ENCODE assay signal across 8 cellular contexts in the genomic region with DNA sequence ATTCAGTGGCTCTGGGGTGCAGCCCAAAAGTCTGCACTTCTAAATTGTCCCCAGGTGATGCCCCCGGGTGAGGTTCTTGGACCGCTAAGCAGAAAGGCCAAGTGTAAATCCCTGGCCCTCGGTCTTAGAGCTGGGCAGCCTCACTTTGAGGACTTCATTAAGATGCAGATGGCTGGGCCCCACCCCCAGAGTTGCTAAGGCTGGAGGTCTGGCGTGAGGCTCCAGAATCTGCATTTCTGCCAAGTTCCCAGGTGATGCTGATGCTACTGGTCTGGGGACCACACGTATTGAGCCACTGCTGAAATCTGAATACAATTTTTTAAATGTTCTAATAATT. TPM values are rescaled to one million over a fixed set of nuclear protein-coding genes. Genes with fewer than 3 reads are reported as not detected.
DNase-seq lines count a peak whose midpoint lies in the region; ATAC-seq, FAIRE-seq and TF ChIP-seq lines count a peak whose summit lies in the region.

No MANE protein-coding gene starts in this region.

- H3K4me3 Mint-ChIP-seq in brain = peak overlapping the region; percentile 88 to 93 (median 92)

- H3K27ac ChIP-seq in A549 (peak overlapping the region; percentile 77 to 90; a peak in 5 of 6 replicates), HUES48 (ENCODE audit: low read depth, low read length) (no peak overlapping the region), mesodermal cell (ENCODE audit: low read depth, low read length, severe bottlenecking) (no peak overlapping the region)

- no peak overlapping the region for H3K9ac ChIP-seq in HUES48 (ENCODE audit: low read depth, low read length)

- H3K9me3 Mint-ChIP-seq in brain = no peaks in the 10 kb centered on the region

- H3K36me3 Mint-ChIP-seq in brain = peaks cover 4% of the 10 kb centered on the region

- TF ChIP-seq RAD21 in A549 (conservative IDR thresholded peaks at IDR 0.05 in 1 of 2, IDR thresholded peaks at IDR 0.05 in 1 of 2) = no peak

- peak overlapping the region in 4 of 5 experiments; percentile 59 to 96 (median 86) for H3K27ac Mint-ChIP-seq in brain

- H3K4me2 ChIP-seq in A549 = peak overlapping the region; percentile 93

- 35% methylated on average over 5 of the region's 5 CpGs for WGBS in A549 (ENCODE audit: missing lambda C conversion rate)
- 0 to 16% methylated on average over 3 to 4 of the region's 5 CpGs for WGBS in mesodermal cell (ENCODE audit: insufficient coverage in 2 of 2), 2 experiments

- TF ChIP-seq CTCF in A549 (IDR thresholded peaks at IDR 0.05) = no peak
- no peak for TF ChIP-seq CTCF in brain (conservative IDR thresholded peaks at IDR 0.05)

- peak overlapping the region; percentile 65 for H3K4me3 ChIP-seq in A549
- H3K4me3 ChIP-seq in HUES48 (ENCODE audit: low read depth, low read length) = peak overlapping the region; percentile 84
- H3K4me3 ChIP-seq in mesodermal cell (ENCODE audit: extremely low read depth, insufficient read depth, low read length, poor library complexity, severe bottlenecking) = peak overlapping the region; percentile 35

- H3K9me3 ChIP-seq in A549 (no peaks in the 10 kb centered on the region), HUES48 (ENCODE audit: control insufficient read depth, insufficient read depth, low read length) (no peaks in the 10 kb centered on the region), mesodermal cell (ENCODE audit: control insufficient read depth, low read length) (no peaks in the 10 kb centered on the region)

- H3K27me3 Mint-ChIP-seq in brain = peaks cover 36% of the 10 kb centered on the region

- H3K36me3 ChIP-seq in HUES48 (ENCODE audit: control insufficient read depth, insufficient read depth, low read length) (no peaks in the 10 kb centered on the region), mesodermal cell (ENCODE audit: control insufficient read depth, insufficient read depth, low read length) (no peaks in the 10 kb centered on the region)

- DNase-seq in A549 (ENCODE audit: low read depth in 1 of 2, low spot score in 1 of 2) = no peak
- no peak for DNase-seq in NCI-H510A (lab: John Stamatoyannopoulos, UW)
- no peak for DNase-seq in NCI-H2107 treated with DMSO at 0.1 percent for 48 hours (lab: John Stamatoyannopoulos, UW; ENCODE audit: unreplicated experiment)
- DNase-seq in NCI-H1436 (lab: John Stamatoyannopoulos, UW) = no peak

- TF ChIP-seq POLR2A in A549 (IDR thresholded peaks at IDR 0.05; ENCODE audit: low read length) = no peak

- POLR2A ChIA-PET in A549 (lab: Yijun Ruan, JAX) = no interaction called here

- peaks cover 49% of the 10 kb centered on the region for H3K4me1 Mint-ChIP-seq in brain

- FAIRE-seq in A549 (lab: Jason Lieb, UNC) = no peak

- H3K4me1 ChIP-seq in A549 = peaks cover 20% of the 10 kb centered on the region
- peaks cover 5% of the 10 kb centered on the region; the same call in 1 of the 2 replicates for H3K4me1 ChIP-seq in HUES48 (ENCODE audit: control insufficient read depth, insufficient read depth, low read length)
- peaks cover 3% of the 10 kb centered on the region for H3K4me1 ChIP-seq in mesodermal cell (ENCODE audit: control insufficient read depth, insufficient read depth, low read length, poor library complexity, severe bottlenecking)

- CTCF ChIA-PET in A549 (lab: Yijun Ruan, JAX) = no interaction called here

- ATAC-seq in A549 = peak; percentile 4 to 17; a peak in 3 of 6 replicates
- ATAC-seq in HG02759 (IDR thresholded peaks at IDR 0.05; ENCODE audit: unreplicated experiment) = no peak

- no peak for TF ChIP-seq EP300 in A549 (IDR thresholded peaks at IDR 0.05)

- H3K27me3 ChIP-seq in HUES48 (ENCODE audit: control insufficient read depth, insufficient read depth, low read length) = peaks cover 5% of the 10 kb centered on the region; the same call in 1 of the 2 replicates

TF ChIP-seq in A549, 52 proteins besides CTCF, POLR2A, EP300 and RAD21:
- TF ChIP-seq ZNF302 (CRISPR knock-in tag; IDR thresholded peaks at IDR 0.05) (no peak), HDAC2 (IDR thresholded peaks at IDR 0.05) (no peak), TP53 (CRISPR knock-in tag; IDR thresholded peaks at IDR 0.05) (no peak), MAX (IDR thresholded peaks at IDR 0.05) (no peak), NPAS2 (CRISPR knock-in tag; IDR thresholded peaks at IDR 0.05; ENCODE audit: borderline replicate concordance) (no peak), EHF (CRISPR knock-in tag; IDR thresholded peaks at IDR 0.05) (no peak), KDM5A (IDR thresholded peaks at IDR 0.05) (no peak)

RNA-seq across cellular contexts. Expression of gene SLC23A2, which starts 0.7 kb away (rescaled TPM):
- polyA plus RNA-seq in A549 (2011; rRNA removed) (47.8 and 64.4 TPM in 2 replicates), A549 (2017; fragmentation: RNase III; extraction: RNeasy Plus Mini Kit Qiagen cat#74134 plus additional on column Dnase treatment) (11.3 to 13.1 TPM (median 12.4 TPM) in 3 replicates), brain (ENCODE audit: insufficient read depth, low read depth, low replicate concordance) (17.8 TPM)
- polyA plus RNA-seq in A549 (2012; cell fraction: cytosol; rRNA removed) = 14.3 and 15.8 TPM in 2 replicates
- 29.8 and 36.5 TPM in 2 replicates for polyA plus RNA-seq in A549 (2012; cell fraction: nucleus; rRNA removed)
- 101 and 106 TPM in 2 replicates for polyA minus RNA-seq in A549 (2011; rRNA and poly(A)+ RNA removed)
- polyA plus RNA-seq in mesodermal cell (2013, experiment 1 of 2) = 10.2 TPM
- 7.6 TPM for polyA plus RNA-seq in mesodermal cell (2013, experiment 2 of 2)

Comparison
In these comparisons a context has a peak if more than half of its experiments do, and no peak if none do; other contexts are left out.
1. H3K27ac ChIP-seq: peak in A549 (2 of 2); none in HUES48 (single experiment) and mesodermal cell (single experiment).
2. Peak in every context shown above with its lines, with median percentiles within 50 percentile points of each other: H3K4me3 ChIP-seq.